8 cellular contexts compared by ENCODE assay signal in the genomic region with DNA sequence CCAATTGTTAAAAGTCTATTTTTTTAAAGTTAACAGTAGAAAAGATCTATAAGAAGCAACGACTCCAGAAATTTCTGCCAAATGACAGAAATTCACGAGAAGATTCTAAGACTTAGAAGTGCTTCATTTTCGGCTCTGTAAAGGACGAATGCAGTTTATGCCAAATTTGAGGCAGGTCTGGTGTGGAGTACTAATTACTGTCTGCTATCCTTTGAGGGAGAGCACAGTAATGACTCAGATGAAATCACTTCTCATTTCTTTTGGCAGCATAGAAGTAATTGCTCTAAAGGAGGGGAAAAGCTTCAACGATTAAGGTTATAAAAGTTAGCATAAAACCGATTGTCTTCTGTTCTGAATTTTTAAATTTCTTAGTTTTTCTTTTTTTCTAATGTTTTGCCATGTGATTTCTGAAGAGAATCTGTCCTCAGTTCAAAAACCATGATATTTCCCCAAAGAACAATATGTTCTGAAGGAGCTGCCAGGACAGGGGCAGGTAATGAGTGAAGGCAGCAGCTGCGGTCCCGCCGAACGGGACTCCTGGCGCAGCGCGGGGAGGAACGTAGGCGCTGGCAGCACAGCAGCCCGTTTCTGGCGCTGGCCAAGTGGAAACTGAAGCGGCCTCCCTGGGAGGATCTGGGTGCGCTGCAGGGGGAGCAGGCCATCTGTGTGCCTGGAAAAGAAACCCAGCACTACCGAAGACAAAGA. TPM values are rescaled to one million over a fixed set of nuclear protein-coding genes. Genes with fewer than 3 reads are reported as not detected.
DNase-seq lines count a peak whose midpoint lies in the region; TF ChIP-seq lines count a peak whose summit lies in the region.

No MANE protein-coding gene starts in this region.

- POLR2A ChIA-PET in BJ (lab: Charles Lee), result no interaction called here

- no peaks in the 10 kb centered on the region for H3K36me3 ChIP-seq in BJ (ENCODE audit: control insufficient read depth, insufficient read depth, low read length)

- DNase-seq in BJ (ENCODE audit: low read depth) (no peak), NCI-H510A (lab: John Stamatoyannopoulos, UW) (peak; percentile 15), coronary artery (ENCODE audit: low spot score) (no peak), middle frontal gyrus (ENCODE audit: extremely low spot score, low spot score) (peak; percentile 26), NCI-H1048 (lab: John Stamatoyannopoulos, UW) (no peak), mesenteric fat pad (ENCODE audit: low spot score) (no peak), DMS153 (lab: John Stamatoyannopoulos, UW) (no peak), DMS153 treated with DMSO at 0.1 percent for 48 hours (lab: John Stamatoyannopoulos, UW; ENCODE audit: unreplicated experiment) (no peak)

- no peak overlapping the region for H3K27ac ChIP-seq in coronary artery

- H3K4me3 ChIP-seq in BJ (ENCODE audit: low read depth, low read length) (peak overlapping the region; percentile 27), coronary artery (peak overlapping the region; percentile 42)

- H3K27me3 ChIP-seq in BJ (ENCODE audit: control insufficient read depth, insufficient read depth, low read length), result peaks cover 16% of the 10 kb centered on the region

- CTCF ChIA-PET in BJ (lab: Yijun Ruan, JAX), result interaction anchor here (1.3 kb wide), 1 partner anchor 139 kb away, joined by 6 read pairs; no protein-coding TSS in a partner anchor

- TF ChIP-seq CTCF in BJ (IDR thresholded peaks at IDR 0.05; ENCODE audit: insufficient read depth, low read depth, low read length) (no peak), coronary artery (IDR thresholded peaks at IDR 0.05) (no peak)

RNA-seq across cellular contexts. Expression of a gene that starts 11.5 kb away (rescaled TPM):
- not detected in 2 replicates for polyA plus RNA-seq in BJ (2011; rRNA removed)
- polyA minus RNA-seq in BJ (2011; rRNA and poly(A)+ RNA removed), result not detected in 2 replicates
- 0.35 TPM for total RNA-seq in mesenteric fat pad

RNA-seq across cellular contexts. Expression of a gene that starts 22.4 kb away (rescaled TPM):
- polyA plus RNA-seq in BJ (2011; rRNA removed), result 4.8 and 9.5 TPM in 2 replicates
- 3.8 and 4.3 TPM in 2 replicates for polyA minus RNA-seq in BJ (2011; rRNA and poly(A)+ RNA removed)
- total RNA-seq in mesenteric fat pad, result 0.32 TPM

Comparison
In these comparisons a context has a peak if more than half of its experiments do, and no peak if none do; other contexts are left out.
1. DNase-seq: peak in NCI-H510A (single experiment) and middle frontal gyrus (single experiment); none in BJ (single experiment), coronary artery (single experiment), NCI-H1048 (single experiment), mesenteric fat pad (single experiment), DMS153 (single experiment) and DMS153 treated with DMSO at 0.1 percent for 48 hours (single experiment).